ENCODE assay signal across 23 cellular contexts in the genomic region with DNA sequence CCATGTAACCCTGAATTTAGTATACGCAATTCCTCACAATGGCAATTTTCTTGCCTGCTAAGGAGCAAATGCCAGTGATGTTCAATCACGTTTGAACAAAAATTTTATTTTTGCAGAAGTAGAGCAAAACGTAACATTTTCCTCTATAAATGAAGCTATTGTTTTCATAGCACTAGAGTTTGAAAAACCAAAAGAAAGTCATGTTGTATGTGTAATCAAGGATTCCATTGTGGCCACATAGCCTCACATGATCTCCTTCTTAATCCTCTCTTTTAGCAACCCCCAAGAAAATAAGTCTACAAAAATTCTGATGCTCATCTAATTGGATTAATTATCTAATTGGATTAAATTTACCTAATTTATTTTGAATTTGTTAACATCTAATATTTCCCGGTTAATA.
"Had no signal": no experiment of that assay in that cellular context is flagged by ENCODE, and none has a peak within 500 bp of the region (broad histone marks: within the 10 kb centered on the region; RNA-seq: fewer than 3 reads in every experiment).

No MANE protein-coding gene starts in this region.

- ATAC-seq: natural killer cell; right cardiac atrium; sciatic nerve; stimulated activated naive B cell treated with anti-CD40 and anti-IgM and Interleukin-4, amounts not matched to agents 10 μg/mL and 1 μg/mL and 100 μg/mL, for 72 hours; stimulated activated naive CD8-positive, alpha-beta T cell treated with anti-CD3 and anti-CD28 coated beads, Interleukin-15, Interleukin-2, amounts not matched to agents 100 U/mL and 50 U/mL, for 24 hours had no signal

- H3K27me3 ChIP-seq: ovary, stomach, testis, thyroid gland, transverse colon, upper lobe of left lung, vagina had no signal

- H3K36me3 ChIP-seq: left ventricle myocardium inferior, ovary, stomach, thyroid gland, transverse colon, upper lobe of left lung, vagina had no signal

- H3K4me1 ChIP-seq: left ventricle myocardium inferior, stomach, testis, thyroid gland, transverse colon, upper lobe of left lung, vagina had no signal

- H3K9me3 ChIP-seq: ovary, testis, thyroid gland, upper lobe of left lung, vagina had no signal

- H3K27ac ChIP-seq: left ventricle myocardium inferior, ovary, skin epidermis, stomach, testis, thyroid gland, transverse colon, upper lobe of left lung, vagina had no signal

- H3K4me3 ChIP-seq: left ventricle myocardium inferior, lung, ovary, skin epidermis, stomach, testis, thyroid gland, transverse colon, upper lobe of left lung, vagina had no signal

- DNase-seq: islet precursor cell; left ventricle myocardium inferior; mesendoderm; naive B cell; natural killer cell; nephron progenitor cell; ovary; right cardiac atrium; stimulated activated CD4-positive, alpha-beta T cell treated with anti-CD3 and anti-CD28 coated beads, Interleukin-12 subunit alpha, Interleukin-12 subunit beta, amount 100 ng/mL, for 4 hours; stimulated activated CD4-positive, alpha-beta T cell treated with anti-CD3 and anti-CD28 coated beads, Interleukin-15, amount 100 ng/mL, for 24 hours; stimulated activated CD4-positive, alpha-beta T cell treated with anti-CD3 and anti-CD28 coated beads, Interleukin-2, amount 100 ng/mL, for 24 hours; stimulated activated CD4-positive, alpha-beta T cell treated with anti-CD3 and anti-CD28 coated beads, Interleukin-4, amount 100 ng/mL, for 1 hour; stimulated activated naive B cell treated with anti-CD40 and anti-IgM and Interleukin-4, amounts not matched to agents 10 μg/mL and 1 μg/mL and 100 μg/mL, for 72 hours; stimulated activated naive CD8-positive, alpha-beta T cell treated with anti-CD3 and anti-CD28 coated beads, Interleukin-15, Interleukin-2, amounts not matched to agents 100 U/mL and 50 U/mL, for 24 hours; stomach; testis; thyroid gland; transverse colon; upper lobe of left lung had no signal
